ENCODE assay signal across 25 cellular contexts in genomic region chr11:36583667-36584066, GRCh38. TPM values are rescaled to one million over a fixed set of nuclear protein-coding genes. Genes with fewer than 3 reads are reported as not detected.
A peak's percentile ranks its signal among the peaks of the same experiment; 100 is the strongest.
DNase-seq lines count a peak whose midpoint lies in the region; TF ChIP-seq lines count a peak whose summit lies in the region.
"Had no signal": no experiment of that assay in that cellular context is flagged by ENCODE, and none has a peak within 500 bp of the region (broad histone marks: within the 10 kb centered on the region; RNA-seq: fewer than 3 reads in every experiment).

No MANE protein-coding gene starts in this region.

- H2BK12ac ChIP-seq in H9 (ENCODE audit: insufficient read length, low read depth, low read length) (no peak overlapping the region), trophoblast cell (ENCODE audit: low read length) (no peak overlapping the region)

- no peaks in the 10 kb centered on the region for H3K4me1 Mint-ChIP-seq in H9
- H3K4me1 Mint-ChIP-seq: CD4-positive, alpha-beta memory T cell had no signal

- H3K14ac ChIP-seq in H9 (ENCODE audit: insufficient read depth, low read length) = no peak overlapping the region
- no peak overlapping the region for H3K14ac ChIP-seq in trophoblast cell (ENCODE audit: low read length)

- H3K4me3 ChIP-seq in BLaER1 = no peak overlapping the region
- H3K4me3 ChIP-seq in WERI-Rb-1 (ENCODE audit: low read depth, low read length) = no peak overlapping the region
- H3K4me3 ChIP-seq in trophoblast cell (ENCODE audit: low read depth, low read length) = no peak overlapping the region
- H3K4me3 ChIP-seq: GM23248 had no signal

- H3K4me2 ChIP-seq in BLaER1 (peak overlapping the region; percentile 4; the same call in 1 of the 2 replicates), H9 (ENCODE audit: insufficient read depth, insufficient read length, low read length) (no peak overlapping the region), trophoblast cell (ENCODE audit: low read length) (no peak overlapping the region)

- peaks cover 22 to 25% of the 10 kb centered on the region in 2 experiments for H3K9me3 Mint-ChIP-seq in H9

- H3K36me3 ChIP-seq in BLaER1 = peaks cover 38% of the 10 kb centered on the region
- no peaks in the 10 kb centered on the region for H3K36me3 ChIP-seq in WERI-Rb-1
- H3K36me3 ChIP-seq in trophoblast cell (ENCODE audit: control insufficient read depth in 1 of 2, insufficient read depth in 2 of 2, low read length in 2 of 2) = no peaks in the 10 kb centered on the region

- H3K27me3 ChIP-seq in BLaER1 (no peaks in the 10 kb centered on the region), H9 (ENCODE audit: insufficient read depth, low read length) (no peaks in the 10 kb centered on the region), WERI-Rb-1 (ENCODE audit: insufficient read depth, low read depth, severe bottlenecking) (no peaks in the 10 kb centered on the region), trophoblast cell (ENCODE audit: insufficient read depth, low read length) (no peaks in the 10 kb centered on the region)

- no peak overlapping the region for H2BK15ac ChIP-seq in H9 (ENCODE audit: low read depth, low read length)

- no peak overlapping the region for H2AK5ac ChIP-seq in H9 (ENCODE audit: insufficient read length, low read length)
- H2AK5ac ChIP-seq in trophoblast cell (ENCODE audit: low read length) = no peak overlapping the region

- no peak overlapping the region for H2BK120ac ChIP-seq in H9 (ENCODE audit: low read depth, low read length, poor library complexity, severe bottlenecking)
- H2BK120ac ChIP-seq in trophoblast cell (ENCODE audit: insufficient read depth, low read length, poor library complexity) = no peak overlapping the region

- H3K27ac Mint-ChIP-seq in H9 = no peak overlapping the region
- H3K27ac Mint-ChIP-seq: CD4-positive, alpha-beta memory T cell had no signal

- no peak overlapping the region for H3K18ac ChIP-seq in H9 (ENCODE audit: insufficient read length, low read depth, low read length)
- H3K18ac ChIP-seq in trophoblast cell (ENCODE audit: low read length) = no peak overlapping the region

- H3K79me2 ChIP-seq in H9 (ENCODE audit: insufficient read depth, low read length) (no peaks in the 10 kb centered on the region), trophoblast cell (ENCODE audit: control insufficient read depth, insufficient read depth, low read length, poor library complexity) (no peaks in the 10 kb centered on the region)

- H3K4me1 ChIP-seq in BLaER1 = peaks cover 51% of the 10 kb centered on the region
- no peaks in the 10 kb centered on the region for H3K4me1 ChIP-seq in H9 (ENCODE audit: insufficient read depth, low read length)
- no peaks in the 10 kb centered on the region for H3K4me1 ChIP-seq in trophoblast cell (ENCODE audit: control insufficient read depth in 1 of 2, insufficient read depth in 2 of 2, low read length in 2 of 2)

- H3K23ac ChIP-seq in H9 (ENCODE audit: insufficient read length, low read depth, low read length) = no peak overlapping the region
- no peak overlapping the region for H3K23ac ChIP-seq in trophoblast cell (ENCODE audit: low read length)

- H4K8ac ChIP-seq in H9 (replicated peaks; ENCODE audit: insufficient read length, low read depth, low read length) = no peak overlapping the region
- no peak overlapping the region for H4K8ac ChIP-seq in trophoblast cell (ENCODE audit: low read depth, low read length)

- H4K20me1 ChIP-seq in BLaER1 (peaks cover 96% of the 10 kb centered on the region), H9 (ENCODE audit: control insufficient read depth, insufficient read depth, insufficient read length) (no peaks in the 10 kb centered on the region)

- TF ChIP-seq CTCF in H9 (conservative IDR thresholded peaks at IDR 0.05) = peak; percentile 43
- TF ChIP-seq CTCF in WERI-Rb-1 (IDR thresholded peaks at IDR 0.05; ENCODE audit: low read depth, low read length) = peak; percentile 23; the same call in 1 of the 2 replicates

- no peak overlapping the region for H3K56ac ChIP-seq in H9 (ENCODE audit: insufficient read length, low read depth, low read length)

- WGBS in H9 (ENCODE audit: extremely low coverage, insufficient read length, low lambda C conversion rate) = no CpG with 5 or more reads among the region's 3 CpGs
- no CpG with 5 or more reads among the region's 3 CpGs for WGBS in trophoblast cell (ENCODE audit: extremely low coverage, insufficient coverage, insufficient read length)

- peak overlapping the region; percentile 7 for H4K12ac ChIP-seq in trophoblast cell (ENCODE audit: low read depth, low read length)

- H3K79me1 ChIP-seq in H9 (ENCODE audit: insufficient read depth, low read depth, low read length, poor library complexity, severe bottlenecking) (no peaks in the 10 kb centered on the region), trophoblast cell (ENCODE audit: low read length) (no peaks in the 10 kb centered on the region)

- peaks cover 5 to 16% (median 15%) of the 10 kb centered on the region in 3 experiments; a peak in 5 of 7 replicates for H3K36me3 Mint-ChIP-seq in H9 (ENCODE audit: insufficient read depth in 1 of 3, low read depth in 3 of 3)

- H3K4ac ChIP-seq in H9 (ENCODE audit: low read depth, low read length) (no peak overlapping the region), trophoblast cell (ENCODE audit: low read depth, low read length) (no peak overlapping the region)

- H3K23me2 ChIP-seq in H9 (ENCODE audit: insufficient read length, low read depth, low read length, poor library complexity, severe bottlenecking) = no peaks in the 10 kb centered on the region

- no peak overlapping the region for H2BK20ac ChIP-seq in H9 (ENCODE audit: low read depth, low read length, poor library complexity, severe bottlenecking)

- H3K27me3 Mint-ChIP-seq in H9 (ENCODE audit: low read depth) = peaks cover 23% of the 10 kb centered on the region

- no peak overlapping the region for H3K27ac ChIP-seq in BLaER1
- no peak overlapping the region for H3K27ac ChIP-seq in H9 (ENCODE audit: insufficient read length, low read depth, low read length)
- no peak overlapping the region for H3K27ac ChIP-seq in WERI-Rb-1
- H3K27ac ChIP-seq in trophoblast cell (ENCODE audit: low read depth, low read length) = no peak overlapping the region
- H3K27ac ChIP-seq: GM23248, HL-60 had no signal

- H4K5ac ChIP-seq in H9 (ENCODE audit: insufficient read length, low read depth, low read length) = no peak overlapping the region

- no peak overlapping the region for H3K9ac ChIP-seq in BLaER1
- H3K9ac ChIP-seq in H9 (ENCODE audit: extremely low read depth, insufficient read length, low read length) = no peak overlapping the region
- no peak overlapping the region for H3K9ac ChIP-seq in trophoblast cell (ENCODE audit: low read length)
- H3K9ac ChIP-seq: GM23248 had no signal

- no peak overlapping the region for H2BK5ac ChIP-seq in H9 (ENCODE audit: insufficient read length, low read length)
- H2BK5ac ChIP-seq in trophoblast cell (ENCODE audit: low read depth, low read length, poor library complexity) = no peak overlapping the region

- H4K91ac ChIP-seq in H9 (ENCODE audit: insufficient read length, low read depth, low read length) (no peak overlapping the region), trophoblast cell (ENCODE audit: low read depth, low read length) (no peak overlapping the region)

- H3K9me3 ChIP-seq in BLaER1 = peaks cover 31% of the 10 kb centered on the region
- peaks cover 20% of the 10 kb centered on the region for H3K9me3 ChIP-seq in H9 (ENCODE audit: control insufficient read depth, low read depth, low read length)
- no peaks in the 10 kb centered on the region for H3K9me3 ChIP-seq in WERI-Rb-1 (ENCODE audit: severe bottlenecking)
- peaks cover 4% of the 10 kb centered on the region for H3K9me3 ChIP-seq in trophoblast cell (ENCODE audit: insufficient read depth, low read depth, low read length)

- DNase-seq in H9 (peak; percentile 37), WERI-Rb-1 (no peak), trophoblast cell (no peak), HT-29 (ENCODE audit: low spot score) (no peak), mesenteric fat pad (ENCODE audit: low spot score) (no peak), putamen (ENCODE audit: low spot score) (no peak)
- DNase-seq: AML-193; C1 segment of cervical spinal cord; CD4-positive, alpha-beta memory T cell; COR-L47; DMS79 treated with DMSO at 0.1 percent for 48 hours; GM23248; HCEC 1CT; Karpas-422; NCI-H1092 treated with DMSO at 0.1 percent for 48 hours; NCI-H1436; NCI-H187; NCI-H2081 treated with DMSO at 0.1 percent for 48 hours; NCI-H2171 treated with DMSO at 0.1 percent for 48 hours; NCI-H524; NCI-H748 treated with DMSO at 0.1 percent for 48 hours; PC-3 had no signal

- H2AFZ ChIP-seq in H9 (ENCODE audit: low read length) (no peak overlapping the region), trophoblast cell (ENCODE audit: insufficient read depth, low read length, poor library complexity) (no peak overlapping the region)
- H2AFZ ChIP-seq: GM23248 had no signal

- H3K4me3 Mint-ChIP-seq in H9 = no peak overlapping the region
- H3K4me3 Mint-ChIP-seq: CD4-positive, alpha-beta memory T cell had no signal

- H3T11ph ChIP-seq in H9 (ENCODE audit: low read length) = no peak overlapping the region

RNA-seq across cellular contexts. Expression of gene IFTAP, which starts 10.6 kb away (rescaled TPM):
- total RNA-seq in H9 (2021) (19.9 and 22.4 TPM in 2 replicates), mesenteric fat pad (11.3 TPM)
- 30.1 and 30.6 TPM in 2 replicates for polyA plus RNA-seq in trophoblast cell (2013)
- 2.2 and 6.3 TPM in 2 replicates for total RNA-seq in HT-29 (2014; rRNA removed; shearing (Covaris generic))

RNA-seq across cellular contexts. Expression of gene RAG2, which starts 14.4 kb away (rescaled TPM):
- total RNA-seq in H9 (2021) (not detected in 2 replicates), mesenteric fat pad (not detected)
- not detected in 2 replicates for polyA plus RNA-seq in trophoblast cell (2013)
- total RNA-seq in HT-29 (2014; rRNA removed; shearing (Covaris generic)) = not detected in 2 replicates
- total RNA-seq: CD4-positive, alpha-beta memory T cell; GM23248; M059J; PC-3 had no signal
- polyA plus RNA-seq: CD4-positive, alpha-beta memory T cell; GM23248 had no signal

RNA-seq across cellular contexts. Expression of gene RAG1, which starts 15.9 kb away (rescaled TPM):
- 0.50 and 0.70 TPM in 2 replicates for total RNA-seq in H9 (2021)
- polyA plus RNA-seq in trophoblast cell (2013) = 1.3 and 1.4 TPM in 2 replicates
- 0.05 and 0.18 TPM in 2 replicates for total RNA-seq in HT-29 (2014; rRNA removed; shearing (Covaris generic))
- total RNA-seq in mesenteric fat pad = 0.35 TPM
